8 cellular contexts compared by ENCODE assay signal in genomic region chr16:4415538-4416199, GRCh38. TPM values are rescaled to one million over a fixed set of nuclear protein-coding genes. Genes with fewer than 3 reads are reported as not detected.
DNase-seq lines count a peak whose midpoint lies in the region; ATAC-seq and TF ChIP-seq lines count a peak whose summit lies in the region.

No MANE protein-coding gene starts in this region.

- H3K4me3 ChIP-seq in endodermal cell (ENCODE audit: low read length): peak overlapping the region; percentile 85
- peak overlapping the region; percentile 94 for H3K4me3 ChIP-seq in mononuclear cell (ENCODE audit: low read length)

- H3K27ac Mint-ChIP-seq in endodermal cell: no peak overlapping the region

- H3K36me3 ChIP-seq in endodermal cell (ENCODE audit: control insufficient read depth, insufficient read depth, low read length): peaks cover 6% of the 10 kb centered on the region

- peak; percentile 44 for DNase-seq in ACHN
- DNase-seq in MV-4-11 (lab: John Stamatoyannopoulos, UW): peak; percentile 91
- DNase-seq in activated CD8-positive, alpha-beta memory T cell treated with anti-CD3 and anti-CD28 coated beads, Interleukin-2, amount 50 U/mL, for 4 hours: peak; percentile 56
- DNase-seq in endodermal cell: peak; percentile 76
- peak; percentile 70 for DNase-seq in stimulated activated naive CD8-positive, alpha-beta T cell treated with anti-CD3 and anti-CD28 coated beads, Interleukin-15, Interleukin-2, amounts not matched to agents 100 U/mL and 50 U/mL, for 24 hours
- DNase-seq in NCI-H1105 (lab: John Stamatoyannopoulos, UW): no peak

- H3K4me3 Mint-ChIP-seq in endodermal cell: peak overlapping the region; percentile 68

- peaks cover 2% of the 10 kb centered on the region for H3K36me3 Mint-ChIP-seq in endodermal cell (ENCODE audit: low read depth)

- H3K27me3 ChIP-seq in endodermal cell (ENCODE audit: control insufficient read depth, insufficient read depth, low read length, poor library complexity, severe bottlenecking) (no peaks in the 10 kb centered on the region), mononuclear cell (ENCODE audit: insufficient read depth, low read length) (no peaks in the 10 kb centered on the region)

- no peaks in the 10 kb centered on the region for H3K4me1 ChIP-seq in endodermal cell (ENCODE audit: control insufficient read depth, insufficient read depth, low read length)
- H3K4me1 ChIP-seq in mononuclear cell (ENCODE audit: insufficient read depth, low read length): peaks cover 61% of the 10 kb centered on the region

- peak overlapping the region; percentile 57 for H3K9ac ChIP-seq in endodermal cell (ENCODE audit: extremely low read depth, low read length, poor library complexity, severe bottlenecking)

- no peak overlapping the region for H3K27ac ChIP-seq in endodermal cell (ENCODE audit: low read depth, low read length)

- no peaks in the 10 kb centered on the region for H3K4me1 Mint-ChIP-seq in endodermal cell

- H3K9me3 ChIP-seq in endodermal cell (ENCODE audit: control insufficient read depth, low read length): no peaks in the 10 kb centered on the region
- H3K9me3 ChIP-seq in mononuclear cell (ENCODE audit: low read depth, low read length): no peaks in the 10 kb centered on the region

- TF ChIP-seq CTCF in endodermal cell (conservative IDR thresholded peaks at IDR 0.05): no peak

- in situ Hi-C loops in ACHN (cut with HindIII; ENCODE audit: low pct_ligation_motif_present, low pct_unique_long_range_greater_than_20kb, low sequenced_read_pairs): no loop called here

- 8 to 19% methylated on average over 15 to 44 of the region's 44 CpGs for WGBS in endodermal cell (ENCODE audit: insufficient coverage in 1 of 2, insufficient read length in 1 of 2), 2 experiments

- ATAC-seq in GM18867 (IDR thresholded peaks at IDR 0.05; ENCODE audit: unreplicated experiment): peak; percentile 15
- no peak for ATAC-seq in stimulated activated naive CD8-positive, alpha-beta T cell treated with anti-CD3 and anti-CD28 coated beads, Interleukin-15, Interleukin-2, amounts not matched to agents 100 U/mL and 50 U/mL, for 24 hours

- H3K27me3 Mint-ChIP-seq in endodermal cell (ENCODE audit: insufficient read depth): peaks cover 10% of the 10 kb centered on the region

- H3K9me3 Mint-ChIP-seq in endodermal cell: no peaks in the 10 kb centered on the region

RNA-seq across cellular contexts. Expression of gene CORO7, which starts 0.7 kb away (rescaled TPM):
- 10 to 100 TPM; 32.5 to 37.5 TPM for total RNA-seq in endodermal cell
- 17.2 TPM for polyA plus RNA-seq in endodermal cell (2013, experiment 1 of 2)
- polyA plus RNA-seq in endodermal cell (2013, experiment 2 of 2): 18.4 TPM
- 235 TPM for total RNA-seq in mononuclear cell

RNA-seq across cellular contexts. Expression of gene DNAJA3, which starts 10.0 kb away (rescaled TPM):
- total RNA-seq in endodermal cell: 10 to 100 TPM; 37.4 to 38.5 TPM
- 33.2 TPM for polyA plus RNA-seq in endodermal cell (2013, experiment 1 of 2)
- 35.2 TPM for polyA plus RNA-seq in endodermal cell (2013, experiment 2 of 2)
- 8.4 TPM for total RNA-seq in mononuclear cell

RNA-seq across cellular contexts. Expression of gene VASN, which starts 44.0 kb away (rescaled TPM):
- total RNA-seq in endodermal cell: 10 to 100 TPM; 10.4 to 12.1 TPM
- 11.5 TPM for polyA plus RNA-seq in endodermal cell (2013, experiment 1 of 2)
- polyA plus RNA-seq in endodermal cell (2013, experiment 2 of 2): 11.6 TPM
- 0.31 TPM for total RNA-seq in mononuclear cell

RNA-seq across cellular contexts. Expression of gene NMRAL1, which starts 58.8 kb away (rescaled TPM):
- total RNA-seq in endodermal cell (10 to 100 TPM; 56.9 to 75.2 TPM), mononuclear cell (24.8 TPM)
- polyA plus RNA-seq in endodermal cell (2013, experiment 1 of 2): 20.8 TPM
- polyA plus RNA-seq in endodermal cell (2013, experiment 2 of 2): 22.4 TPM
